33 cellular contexts compared by ENCODE assay signal in genomic region chr11:87666730-87667129, GRCh38.
"Had no signal": no experiment of that assay in that cellular context is flagged by ENCODE, and none has a peak within 500 bp of the region (broad histone marks: within the 10 kb centered on the region; RNA-seq: fewer than 3 reads in every experiment).

No MANE protein-coding gene starts in this region.

- H3K27me3 ChIP-seq: adrenal gland, body of pancreas, cardiac muscle cell, colonic mucosa, esophagus squamous epithelium, gastroesophageal sphincter had no signal

- ATAC-seq: activated CD4-positive, CD25-positive, alpha-beta regulatory T cell treated with anti-CD3 and anti-CD28 coated beads, Interleukin-2, amount 50 U/mL, for 24 hours; activated CD8-positive, alpha-beta memory T cell treated with anti-CD3 and anti-CD28 coated beads, Interleukin-2, amount 10 ng/mL, durations not matched to agents 7 days and 5 days; activated CD8-positive, alpha-beta T cell treated with anti-CD3 and anti-CD28 coated beads, Interleukin-2, amount 10 ng/mL, durations not matched to agents 7 days and 5 days; activated naive CD8-positive, alpha-beta T cell treated with anti-CD3 and anti-CD28 coated beads, Interleukin-2, amount 50 U/mL, for 24 hours; body of pancreas; gastroesophageal sphincter; T-helper 17 cell had no signal

- H3K9me3 Mint-ChIP-seq: activated B cell treated with CpG ODN at 0.5 μM for 24 hours; activated CD4-positive, alpha-beta memory T cell treated with anti-CD3 and anti-CD28 coated beads for 36 hours; activated naive CD4-positive, alpha-beta T cell treated with anti-CD3 and anti-CD28 coated beads for 36 hours; activated naive CD8-positive, alpha-beta T cell treated with anti-CD3 and anti-CD28 coated beads for 36 hours; activated naive CD8-positive, alpha-beta T cell treated with anti-CD3 and anti-CD28 coated beads, Interleukin-2, amount 50 U/mL, for 24 hours; activated T-helper 1 cell treated with anti-CD3 and anti-CD28 coated beads, Interleukin-12 subunit alpha, Interleukin-12 subunit beta, Interleukin-2, Interleukin-4 antibody, amounts not matched to agents 30 ng/mL and 10 ng/mL and 1 ng/mL, durations not matched to agents 14 hours and 24 hours and 36 hours; activated T-helper 2 cell treated with anti-CD3 and anti-CD28 coated beads, Interferon-gamma antibody, Interleukin-2, Interleukin-4, amounts not matched to agents 10 μg/mL and 5 μg/mL and 100 μg/mL, durations not matched to agents 14 hours and 24 hours and 36 hours; T-helper 2 cell treated with Interferon-gamma antibody and Interleukin-4, amounts not matched to agents 5 μg/mL and 100 μg/mL, for 36 hours had no signal

- DNase-seq: activated B cell treated with CpG ODN at 0.5 μM for 24 hours; activated CD4-positive, alpha-beta memory T cell treated with anti-CD3 and anti-CD28 coated beads for 36 hours; activated CD4-positive, alpha-beta T cell treated with anti-CD3 and anti-CD28 coated beads for 48 hours; activated CD8-positive, alpha-beta memory T cell treated with anti-CD3 and anti-CD28 coated beads, Interleukin-2, amount 10 ng/mL, durations not matched to agents 7 days and 5 days; activated CD8-positive, alpha-beta memory T cell treated with anti-CD3 and anti-CD28 coated beads, Interleukin-2, amount 50 U/mL, for 4 hours; activated CD8-positive, alpha-beta T cell treated with anti-CD3 and anti-CD28 coated beads, Interleukin-2, amount 10 ng/mL, durations not matched to agents 7 days and 5 days; activated effector memory CD4-positive, alpha-beta T cell treated with anti-CD3 and anti-CD28 coated beads, Interleukin-2, amount 50 U/mL, for 16 hours; activated naive CD4-positive, alpha-beta T cell treated with anti-CD3 and anti-CD28 coated beads for 36 hours; activated naive CD8-positive, alpha-beta T cell treated with anti-CD3 and anti-CD28 coated beads for 36 hours; activated naive CD8-positive, alpha-beta T cell treated with anti-CD3 and anti-CD28 coated beads, Interleukin-2, amount 50 U/mL, for 24 hours; activated T-cell treated with anti-CD3 and anti-CD28 coated beads, Interleukin-2, amount 50 U/mL, for 1 hour; activated T-cell treated with anti-CD3 and anti-CD28 coated beads, Interleukin-2, amount 50 U/mL, for 48 hours; adrenal gland; amygdala; aorta; body of pancreas; central memory CD4-positive, alpha-beta T cell; cerebellar nuclear complex; colonic mucosa; effector CD8-positive, alpha-beta T cell; esophagus squamous epithelium; T-helper 1 cell; T-helper 17 cell; T1000; WERI-Rb-1 had no signal

- H3K4me3 ChIP-seq: adrenal gland, body of pancreas, cardiac muscle cell, colonic mucosa, esophagus squamous epithelium, gastroesophageal sphincter had no signal

- H3K4me1 ChIP-seq: body of pancreas, colonic mucosa, esophagus squamous epithelium, gastroesophageal sphincter had no signal

- H3K4me1 Mint-ChIP-seq: activated B cell treated with CpG ODN at 0.5 μM for 24 hours; activated CD8-positive, alpha-beta memory T cell treated with anti-CD3 and anti-CD28 coated beads, Interleukin-2, amount 10 ng/mL, durations not matched to agents 7 days and 5 days; activated naive CD4-positive, alpha-beta T cell treated with anti-CD3 and anti-CD28 coated beads, Interleukin-2, amount 50 U/mL, for 24 hours; activated naive CD8-positive, alpha-beta T cell treated with anti-CD3 and anti-CD28 coated beads for 36 hours; activated naive CD8-positive, alpha-beta T cell treated with anti-CD3 and anti-CD28 coated beads, Interleukin-2, amount 50 U/mL, for 24 hours; T-helper 17 cell had no signal

- H3K27ac Mint-ChIP-seq: activated B cell treated with CpG ODN at 0.5 μM for 24 hours; activated CD4-positive, alpha-beta memory T cell treated with anti-CD3 and anti-CD28 coated beads for 36 hours; activated CD8-positive, alpha-beta memory T cell treated with anti-CD3 and anti-CD28 coated beads, Interleukin-2, amount 10 ng/mL, durations not matched to agents 7 days and 5 days; activated CD8-positive, alpha-beta T cell treated with anti-CD3 and anti-CD28 coated beads, Interleukin-2, amount 10 ng/mL, durations not matched to agents 7 days and 5 days; activated naive CD4-positive, alpha-beta T cell treated with anti-CD3 and anti-CD28 coated beads for 36 hours; activated naive CD4-positive, alpha-beta T cell treated with anti-CD3 and anti-CD28 coated beads, Interleukin-2, amount 50 U/mL, for 24 hours; activated naive CD8-positive, alpha-beta T cell treated with anti-CD3 and anti-CD28 coated beads for 36 hours; activated naive CD8-positive, alpha-beta T cell treated with anti-CD3 and anti-CD28 coated beads, Interleukin-2, amount 50 U/mL, for 24 hours; activated T-helper 1 cell treated with anti-CD3 and anti-CD28 coated beads, Interleukin-12 subunit alpha, Interleukin-12 subunit beta, Interleukin-2, Interleukin-4 antibody, amounts not matched to agents 30 ng/mL and 10 ng/mL and 1 ng/mL, durations not matched to agents 14 hours and 24 hours and 36 hours; activated T-helper 2 cell treated with anti-CD3 and anti-CD28 coated beads, Interferon-gamma antibody, Interleukin-2, Interleukin-4, amounts not matched to agents 10 μg/mL and 5 μg/mL and 100 μg/mL, durations not matched to agents 14 hours and 24 hours and 36 hours; T-helper 17 cell; T-helper 2 cell treated with Interferon-gamma antibody and Interleukin-4, amounts not matched to agents 5 μg/mL and 100 μg/mL, for 36 hours had no signal

- H3K9me3 ChIP-seq: adrenal gland, body of pancreas, colonic mucosa, esophagus squamous epithelium, gastroesophageal sphincter had no signal

- H3K27ac ChIP-seq: adrenal gland, body of pancreas, cardiac muscle cell, colonic mucosa, epithelial cell of prostate, esophagus squamous epithelium, gastroesophageal sphincter, WERI-Rb-1 had no signal

- H3K4me3 Mint-ChIP-seq: activated B cell treated with CpG ODN at 0.5 μM for 24 hours; activated CD4-positive, alpha-beta memory T cell treated with anti-CD3 and anti-CD28 coated beads for 36 hours; activated CD8-positive, alpha-beta memory T cell treated with anti-CD3 and anti-CD28 coated beads, Interleukin-2, amount 10 ng/mL, durations not matched to agents 7 days and 5 days; activated CD8-positive, alpha-beta T cell treated with anti-CD3 and anti-CD28 coated beads, Interleukin-2, amount 10 ng/mL, durations not matched to agents 7 days and 5 days; activated naive CD4-positive, alpha-beta T cell treated with anti-CD3 and anti-CD28 coated beads for 36 hours; activated naive CD4-positive, alpha-beta T cell treated with anti-CD3 and anti-CD28 coated beads, Interleukin-2, amount 50 U/mL, for 24 hours; activated naive CD8-positive, alpha-beta T cell treated with anti-CD3 and anti-CD28 coated beads for 36 hours; activated naive CD8-positive, alpha-beta T cell treated with anti-CD3 and anti-CD28 coated beads, Interleukin-2, amount 50 U/mL, for 24 hours; activated T-helper 1 cell treated with anti-CD3 and anti-CD28 coated beads, Interleukin-12 subunit alpha, Interleukin-12 subunit beta, Interleukin-2, Interleukin-4 antibody, amounts not matched to agents 30 ng/mL and 10 ng/mL and 1 ng/mL, durations not matched to agents 14 hours and 24 hours and 36 hours; T-helper 17 cell; T-helper 2 cell treated with Interferon-gamma antibody and Interleukin-4, amounts not matched to agents 5 μg/mL and 100 μg/mL, for 36 hours had no signal

- H3K27me3 Mint-ChIP-seq: activated B cell treated with CpG ODN at 0.5 μM for 24 hours; activated CD4-positive, alpha-beta memory T cell treated with anti-CD3 and anti-CD28 coated beads for 36 hours; activated CD8-positive, alpha-beta memory T cell treated with anti-CD3 and anti-CD28 coated beads, Interleukin-2, amount 10 ng/mL, durations not matched to agents 7 days and 5 days; activated naive CD4-positive, alpha-beta T cell treated with anti-CD3 and anti-CD28 coated beads, Interleukin-2, amount 50 U/mL, for 24 hours; activated naive CD8-positive, alpha-beta T cell treated with anti-CD3 and anti-CD28 coated beads for 36 hours; activated naive CD8-positive, alpha-beta T cell treated with anti-CD3 and anti-CD28 coated beads, Interleukin-2, amount 50 U/mL, for 24 hours; T-helper 17 cell had no signal

- H3K36me3 ChIP-seq: adrenal gland, cardiac muscle cell, colonic mucosa, esophagus squamous epithelium, gastroesophageal sphincter, WERI-Rb-1 had no signal

- H3K36me3 Mint-ChIP-seq: activated CD4-positive, alpha-beta memory T cell treated with anti-CD3 and anti-CD28 coated beads for 36 hours; activated CD8-positive, alpha-beta memory T cell treated with anti-CD3 and anti-CD28 coated beads, Interleukin-2, amount 10 ng/mL, durations not matched to agents 7 days and 5 days; activated naive CD4-positive, alpha-beta T cell treated with anti-CD3 and anti-CD28 coated beads, Interleukin-2, amount 50 U/mL, for 24 hours; activated naive CD8-positive, alpha-beta T cell treated with anti-CD3 and anti-CD28 coated beads for 36 hours had no signal
